Comparison of ENCODE assay signal across 7 cellular contexts in genomic region chr20:29057866-29058484, GRCh38.
DNase-seq lines count a peak whose midpoint lies in the region; ATAC-seq, FAIRE-seq and TF ChIP-seq lines count a peak whose summit lies in the region.
"Not testable (repeated sequence)": the region's sequence is repeated elsewhere in the genome, so short reads cannot be mapped to it uniquely, and the experiment has no call there.

No MANE protein-coding gene starts in this region.

- not testable (repeated sequence) for H4K20me1 ChIP-seq in K562 (replicated peaks; ENCODE audit: control insufficient read depth, insufficient read depth, low read length); HepG2 (ENCODE audit: insufficient read depth, low read length)

- not testable (repeated sequence) for H3K27me3 ChIP-seq in Caco-2 (replicated peaks; ENCODE audit: control insufficient read depth, insufficient read depth, low read length); K562 (ENCODE audit: control insufficient read depth in 2 of 2, insufficient read depth in 2 of 2, low read length in 2 of 2); HepG2 (ENCODE audit: control insufficient read depth in 1 of 2, insufficient read depth in 2 of 2, low read length in 2 of 2)

- not testable (repeated sequence) for H3K27me3 Mint-ChIP-seq in Caco-2 (ENCODE audit: insufficient read depth, unreplicated experiment)

- TF ChIP-seq CTCF in Caco-2 (IDR thresholded peaks at IDR 0.05; ENCODE audit: insufficient read depth in 1 of 2, low read depth in 1 of 2, low read length in 1 of 2, severe bottlenecking in 1 of 2, unreplicated experiment in 1 of 2) (peak; percentile 81 to 83), GM13976 (IDR thresholded peaks at IDR 0.05; ENCODE audit: borderline replicate concordance, control extremely low read depth, extremely low read depth, insufficient read depth, missing control alignments) (peak; percentile 21), K562 (IDR thresholded peaks at IDR 0.05 in 2 of 3, conservative IDR thresholded peaks at IDR 0.05 in 1 of 3; ENCODE audit: insufficient read depth in 2 of 3, low read depth in 1 of 3, low read length in 3 of 3) (peak; percentile 53 to 72 (median 60)), fibroblast of mammary gland (conservative IDR thresholded peaks at IDR 0.05; ENCODE audit: control insufficient read depth, insufficient read depth, low read depth, low read length) (peak; percentile 46), HepG2 (CRISPR knock-in tag; IDR thresholded peaks at IDR 0.05) (peak; percentile 65)

- not testable (repeated sequence) for H3K9me3 ChIP-seq in Caco-2; K562 (replicated peaks; ENCODE audit: control insufficient read depth, insufficient read depth, low read depth, low read length)
- H3K9me3 ChIP-seq in HepG2 (ENCODE audit: low read length), result peaks cover 45% of the 10 kb centered on the region

- H3K9ac ChIP-seq in K562 (ENCODE audit: insufficient read depth in 1 of 2, low read depth in 2 of 2, low read length in 2 of 2); HepG2 (ENCODE audit: insufficient read depth, low read depth, low read length): not testable (repeated sequence)

- not testable (repeated sequence) for H3K4me2 ChIP-seq in K562 (ENCODE audit: insufficient read depth, low read length); HepG2 (ENCODE audit: low read depth, low read length)

- not testable (repeated sequence) for TF ChIP-seq POLR2A in K562 (conservative IDR thresholded peaks at IDR 0.05); HepG2 (IDR thresholded peaks at IDR 0.05; ENCODE audit: insufficient read depth in 1 of 2, low read depth in 2 of 2, low read length in 2 of 2)

- H3K36me3 Mint-ChIP-seq in Caco-2 (ENCODE audit: insufficient read depth, unreplicated experiment), result not testable (repeated sequence)

- not testable (repeated sequence) for H3K4me3 ChIP-seq in Caco-2 (ENCODE audit: low read depth, low read length); K562; fibroblast of mammary gland (ENCODE audit: control insufficient read depth, low read depth, low read length); HepG2 (replicated peaks in 1 of 3; ENCODE audit: insufficient read depth in 1 of 3, low read depth in 2 of 3, low read length in 3 of 3)

- not testable (repeated sequence) for H3K27ac Mint-ChIP-seq in Caco-2 (ENCODE audit: unreplicated experiment)

- not testable (repeated sequence) for H2AFZ ChIP-seq in K562 (ENCODE audit: low read depth, low read length); HepG2 (ENCODE audit: low read length)

- ATAC-seq in K562, HepG2: not testable (repeated sequence)

- in situ Hi-C loops in GM13976 (cut with MboI; ENCODE audit: low sequenced_read_pairs, unreplicated experiment); KBM-7 (cut with MboI; ENCODE audit: low pct_unique_long_range_greater_than_20kb, low sequenced_read_pairs); K562 (cut with MboI); HepG2 (cut with HindIII; ENCODE audit: extremely low pct_ligation_motif_present, low pct_unique_long_range_greater_than_20kb): not testable (repeated sequence)

- CTCF ChIA-PET in Caco-2 (lab: Charles Lee), result interaction anchor here (1.2 kb wide), 1 partner anchor 1299 kb away, joined by 8 read pairs; no protein-coding TSS in a partner anchor
- CTCF ChIA-PET in K562 (lab: Yijun Ruan, JAX; ENCODE audit: low intra/inter-chr PET ratio); HepG2 (lab: Yijun Ruan, JAX; ENCODE audit: low intra/inter-chr PET ratio, low total read pairs): not testable (repeated sequence)

- BruUV-seq in Caco-2 (replicated peaks; lab: Mats Ljungman, UMichigan); K562 (replicated peaks; lab: Mats Ljungman, UMichigan); HepG2 (replicated peaks; lab: Mats Ljungman, UMichigan): not testable (repeated sequence)

- H3K36me3 ChIP-seq in Caco-2 (ENCODE audit: control insufficient read depth, insufficient read depth, low read length); K562 (ENCODE audit: control insufficient read depth, insufficient read depth, low read length); HepG2 (replicated peaks in 1 of 2; ENCODE audit: control insufficient read depth in 1 of 2, insufficient read depth in 2 of 2, low read length in 2 of 2): not testable (repeated sequence)

- not testable (repeated sequence) for FAIRE-seq in K562 (lab: Jason Lieb, UNC); HepG2 (lab: Jason Lieb, UNC)

- peak in 1 of 2 experiments; percentile 49 for DNase-seq in Caco-2
- not testable (repeated sequence) for DNase-seq in GM13976 (ENCODE audit: low spot score); fibroblast of mammary gland (ENCODE audit: low read depth)
- peak; percentile 56 for DNase-seq in KBM-7
- DNase-seq in RPMI7951 (ENCODE audit: low read depth), result peak; percentile 22
- peak; percentile 28 to 36 (median 30) for DNase-seq in K562 (ENCODE audit: extremely low read depth in 1 of 4, low spot score in 3 of 4)
- peak; percentile 28 for DNase-seq in HepG2 (ENCODE audit: low spot score)

- intact Hi-C loops in Caco-2 (cut with micrococcal nuclease; ENCODE audit: unreplicated experiment), result loop anchor here (1.0 kb wide), 1 partner anchor 475 kb away; no protein-coding TSS in a partner anchor
- intact Hi-C loops in K562 (cut with micrococcal nuclease); HepG2 (cut with micrococcal nuclease; ENCODE audit: unreplicated experiment): not testable (repeated sequence)

- not testable (repeated sequence) for H3K79me2 ChIP-seq in K562 (ENCODE audit: control insufficient read depth, insufficient read depth, low read length); HepG2 (ENCODE audit: insufficient read depth, low read length)

- not testable (repeated sequence) for H3K4me1 Mint-ChIP-seq in Caco-2 (ENCODE audit: low read depth, unreplicated experiment)

- TF ChIP-seq RAD21 in K562 (CRISPR knock-in tag; conservative IDR thresholded peaks at IDR 0.05 in 1 of 2, IDR thresholded peaks at IDR 0.05 in 1 of 2), result peak in 1 of 2 experiments; percentile 49; a peak in 2 of 4 replicates
- TF ChIP-seq RAD21 in HepG2 (CRISPR knock-in tag; IDR thresholded peaks at IDR 0.05), result not testable (repeated sequence)

- POLR2A ChIA-PET in Caco-2 (lab: Charles Lee); K562 (lab: Yijun Ruan, JAX); HepG2 (lab: Yijun Ruan, JAX): not testable (repeated sequence)

- not testable (repeated sequence) for H3K9me1 ChIP-seq in K562 (ENCODE audit: control insufficient read depth, insufficient read depth, low read length)

- not testable (repeated sequence) for H3K4me1 ChIP-seq in Caco-2; K562 (replicated peaks in 1 of 2; ENCODE audit: control insufficient read depth in 2 of 2, insufficient read depth in 2 of 2, low read length in 2 of 2); HepG2 (ENCODE audit: insufficient read depth, low read length)

- not testable (repeated sequence) for H3K4me3 Mint-ChIP-seq in Caco-2 (ENCODE audit: unreplicated experiment)

- TF ChIP-seq EP300 in K562 (IDR thresholded peaks at IDR 0.05; ENCODE audit: low read length); HepG2 (IDR thresholded peaks at IDR 0.05; ENCODE audit: low read depth in 2 of 2, low read length in 2 of 2); HepG2 (CRISPR knock-in tag; IDR thresholded peaks at IDR 0.05; ENCODE audit: borderline replicate concordance): not testable (repeated sequence)

- not testable (repeated sequence) for H3K27ac ChIP-seq in K562 (ENCODE audit: extremely low read depth, low read depth, low read length); HepG2 (ENCODE audit: extremely low read length, insufficient read depth, low read length)

- H3K9me3 Mint-ChIP-seq in Caco-2 (ENCODE audit: unreplicated experiment), result peaks cover 16% of the 10 kb centered on the region

- WGBS in K562 (ENCODE audit: insufficient coverage, low coverage, missing lambda C conversion rate), result 11% methylated on average over 6 of the region's 6 CpGs
- WGBS in HepG2 (ENCODE audit: low lambda C conversion rate), result 10% methylated on average over 6 of the region's 6 CpGs

TF ChIP-seq in K562, 482 proteins besides CTCF, POLR2A, EP300 and RAD21:
- TF ChIP-seq SMC3 (conservative IDR thresholded peaks at IDR 0.05; ENCODE audit: insufficient read depth, low read depth, low read length), result peak; percentile 59

TF ChIP-seq in HepG2, 621 proteins besides CTCF, POLR2A, EP300 and RAD21:
- TF ChIP-seq SMC3 (IDR thresholded peaks at IDR 0.05; ENCODE audit: low read length), result peak; percentile 52
- TF ChIP-seq STAG1 (CRISPR knock-in tag; IDR thresholded peaks at IDR 0.05), result peak; percentile 26; the same call in 1 of the 2 replicates
TF ChIP-seq in HepG2: peak in this region for 2; not testable (repeated sequence) for 619.

Comparison
In these comparisons a context has a peak if more than half of its experiments do, and no peak if none do; other contexts are left out.
1. CTCF ChIP-seq: peak in every context shown above with its lines; median percentile 82 in Caco-2; 65 in HepG2; 60 in K562; 46 in fibroblast of mammary gland; 21 in GM13976.